ENCODE assay signal across 8 cellular contexts in genomic region chr10:63133056-63133786, GRCh38. TPM values are rescaled to one million over a fixed set of nuclear protein-coding genes. Genes with fewer than 3 reads are reported as not detected.
DNase-seq lines count a peak whose midpoint lies in the region; ATAC-seq and TF ChIP-seq lines count a peak whose summit lies in the region.

Gene NRBF2, plus strand, starts transcription at chr10:63133328. Its CDS starts 143 bp downstream, at chr10:63133471.

- peak within 1 kb of the TSS; percentile 100 for H3K9ac ChIP-seq in adipocyte (ENCODE audit: low read length)

- peaks cover 10% of the 10 kb centered on the region for H3K9me3 Mint-ChIP-seq in type B pancreatic cell

- DNase-seq in NCI-H1417 treated with DMSO at 0.1 percent for 48 hours (lab: John Stamatoyannopoulos, UW) (peak; percentile 84), SW480 (ENCODE audit: low spot score) (peak; percentile 98), adipocyte (ENCODE audit: low read depth) (peak; percentile 99), cardiac septum (ENCODE audit: low spot score) (peak; percentile 98), pons (ENCODE audit: low spot score) (peak; percentile 93), type B pancreatic cell (ENCODE audit: extremely low spot score, unreplicated experiment) (peak; percentile 98)

- H3K36me3 Mint-ChIP-seq in type B pancreatic cell, result peaks cover 20% of the 10 kb centered on the region

- H3K36me3 ChIP-seq in adipocyte (ENCODE audit: control insufficient read depth, insufficient read depth, low read length, severe bottlenecking), result no peaks in the 10 kb centered on the region

- no peaks in the 10 kb centered on the region for H3K9me3 ChIP-seq in adipocyte (ENCODE audit: control insufficient read depth, low read length)

- intact Hi-C loops in cardiac septum (cut with DNase I), result loop anchor here (2.0 kb wide), 1 partner anchor 16 kb away; no protein-coding TSS in a partner anchor

- H3K4me1 ChIP-seq in adipocyte (ENCODE audit: control insufficient read depth, insufficient read depth, low read length), result peaks cover 42% of the 10 kb centered on the region

- peak within 1 kb of the TSS; percentile 96 for H3K27ac Mint-ChIP-seq in type B pancreatic cell

- peak within 1 kb of the TSS; percentile 90 for H3K4me3 Mint-ChIP-seq in type B pancreatic cell

- ATAC-seq in HG02798 (IDR thresholded peaks at IDR 0.05; ENCODE audit: poor library complexity, unreplicated experiment), result peak; percentile 97

- peak within 1 kb of the TSS; percentile 81 for H3K4me3 ChIP-seq in GM12875 (ENCODE audit: low read depth, low read length)
- peak within 1 kb of the TSS; percentile 99 for H3K4me3 ChIP-seq in adipocyte (ENCODE audit: low read length)

- peak; percentile 21; the same call in 1 of the 2 replicates for TF ChIP-seq CTCF in GM12875 (IDR thresholded peaks at IDR 0.05; ENCODE audit: borderline replicate concordance, insufficient read depth, low read depth, low read length)
- peak; percentile 39 for TF ChIP-seq CTCF in type B pancreatic cell (conservative IDR thresholded peaks at IDR 0.05)

- peaks cover 24% of the 10 kb centered on the region for H3K4me1 Mint-ChIP-seq in type B pancreatic cell (ENCODE audit: unreplicated experiment)

- no peaks in the 10 kb centered on the region for H3K27me3 Mint-ChIP-seq in type B pancreatic cell

- no peaks in the 10 kb centered on the region for H3K27me3 ChIP-seq in adipocyte (replicated peaks; ENCODE audit: control insufficient read depth, insufficient read depth, low read length)

RNA-seq across cellular contexts. Expression of gene NRBF2, which starts in this region (rescaled TPM):
- total RNA-seq in cardiac septum (12.0 TPM), type B pancreatic cell (ENCODE audit: low replicate concordance) (22.1 and 25.0 TPM in 2 replicates)

Comparison
In these comparisons a context has a peak if more than half of its experiments do, and no peak if none do; other contexts are left out.
1. Peak in every context shown above with its lines: DNase-seq, ATAC-seq and H3K4me3 ChIP-seq.